ENCODE assay signal across 11 cellular contexts in genomic region chr2:28952806-28953190, GRCh38. TPM values are rescaled to one million over a fixed set of nuclear protein-coding genes. Genes with fewer than 3 reads are reported as not detected.
DNase-seq lines count a peak whose midpoint lies in the region; ATAC-seq and TF ChIP-seq lines count a peak whose summit lies in the region.
"Had no signal": no experiment of that assay in that cellular context is flagged by ENCODE, and none has a peak within 500 bp of the region (broad histone marks: within the 10 kb centered on the region; RNA-seq: fewer than 3 reads in every experiment).

No MANE protein-coding gene starts in this region.

- no peak for TF ChIP-seq POLR2A in stomach (IDR thresholded peaks at IDR 0.05)

- H3K36me3 Mint-ChIP-seq in activated naive CD4-positive, alpha-beta T cell treated with anti-CD3 and anti-CD28 coated beads, Interleukin-2, amount 50 U/mL, for 72 hours = peaks cover 0 to 16% of the 10 kb centered on the region in 2 donors

- H3K9me3 ChIP-seq in stomach = peaks cover 0 to 8% (median 0%) of the 10 kb centered on the region in 4 donors

- H3K27ac ChIP-seq in stomach = peak overlapping the region in 3 of 5 donors; percentile 63 to 69 (median 67)
- H3K27ac ChIP-seq: SJCRH30 had no signal

- WGBS in stomach, 5 donors = 34 to 48% (median 44%) methylated on average over 6 of the region's 6 CpGs

- peak; percentile 31 to 43 for ATAC-seq in activated naive CD4-positive, alpha-beta T cell treated with anti-CD3 and anti-CD28 coated beads, Interleukin-2, amount 50 U/mL, for 72 hours
- no peak for ATAC-seq in GM18870 (IDR thresholded peaks at IDR 0.05; ENCODE audit: unreplicated experiment)
- no peak for ATAC-seq in HG03432 (IDR thresholded peaks at IDR 0.05; ENCODE audit: unreplicated experiment)

- TF ChIP-seq EP300 in stomach (IDR thresholded peaks at IDR 0.05) = no peak

- intact Hi-C loops in stomach (cut with DNase I; ENCODE audit: low total_unique reads) = no loop called here

- no peak for DNase-seq in activated naive CD4-positive, alpha-beta T cell treated with anti-CD3 and anti-CD28 coated beads, Interleukin-2, amount 50 U/mL, for 72 hours (ENCODE audit: low spot score in 2 of 2)
- DNase-seq in activated naive CD4-positive, alpha-beta T cell treated with Interleukin-2 at 50 U/mL for 16 hours = no peak
- DNase-seq in OCI-M2 (lab: John Stamatoyannopoulos, UW; ENCODE audit: unreplicated experiment) (peak; percentile 41), epithelial cell of proximal tubule (ENCODE audit: low read depth) (no peak), stomach (no peak)
- DNase-seq in stimulated activated CD4-positive, alpha-beta T cell treated with anti-CD3 and anti-CD28 coated beads, Interleukin-2, amount 100 ng/mL, for 24 hours = no peak
- DNase-seq: foreskin melanocyte had no signal

- no peaks in the 10 kb centered on the region for H3K9me3 Mint-ChIP-seq in activated naive CD4-positive, alpha-beta T cell treated with anti-CD3 and anti-CD28 coated beads, Interleukin-2, amount 50 U/mL, for 72 hours
- H3K9me3 Mint-ChIP-seq: activated naive CD4-positive, alpha-beta T cell treated with anti-CD3 and anti-CD28 coated beads, Interleukin-2, amount 50 U/mL, for 24 hours had no signal

- TF ChIP-seq CTCF in epithelial cell of proximal tubule (conservative IDR thresholded peaks at IDR 0.05; ENCODE audit: low read depth, low read length) (peak; percentile 9), stomach (IDR thresholded peaks at IDR 0.05) (no peak)

- no peak overlapping the region for H3K4me3 ChIP-seq in epithelial cell of proximal tubule (ENCODE audit: low read depth, low read length)
- no peak overlapping the region for H3K4me3 ChIP-seq in stomach
- H3K4me3 ChIP-seq: SJCRH30 had no signal

- peaks cover 0 to 21% (median 19%) of the 10 kb centered on the region in 4 donors for H3K36me3 ChIP-seq in stomach

- no peaks in the 10 kb centered on the region for H3K27me3 ChIP-seq in stomach
- H3K27me3 ChIP-seq: SJCRH30 had no signal

- H3K4me1 ChIP-seq in stomach = peaks cover 4 to 30% (median 18%) of the 10 kb centered on the region in 4 donors
- H3K4me1 ChIP-seq: SJCRH30 had no signal

- H3K27ac Mint-ChIP-seq in activated naive CD4-positive, alpha-beta T cell treated with anti-CD3 and anti-CD28 coated beads, Interleukin-2, amount 50 U/mL, for 72 hours = no peak overlapping the region
- H3K27ac Mint-ChIP-seq: activated naive CD4-positive, alpha-beta T cell treated with anti-CD3 and anti-CD28 coated beads, Interleukin-2, amount 50 U/mL, for 24 hours had no signal

RNA-seq across cellular contexts. Expression of gene TOGARAM2, which starts 28.3 kb away (rescaled TPM):
- 1 to 10 TPM in 1 of 2 donors, under 1 TPM in 1; 0.36 to 4.3 TPM for total RNA-seq in activated naive CD4-positive, alpha-beta T cell treated with anti-CD3 and anti-CD28 coated beads, Interleukin-2, amount 50 U/mL, for 72 hours
- total RNA-seq in epithelial cell of proximal tubule (0.07 TPM in 1 of 2 replicates, not detected in the other), stomach (1 to 10 TPM in 2 of 5 donors, under 1 TPM in 2, not detected in 1; 0.43 to 3.5 (median 1.00) TPM)
- polyA plus RNA-seq in stomach = 1 to 10 TPM in 1 of 3 donors, under 1 TPM in 2; 0.56 to 1.2 (median 0.80) TPM

RNA-seq across cellular contexts. Expression of gene WDR43, which starts 58.3 kb away (rescaled TPM):
- 100 to 1,000 TPM in 1 of 2 donors, 10 to 100 TPM in 1; 64.1 to 102 TPM for total RNA-seq in activated naive CD4-positive, alpha-beta T cell treated with anti-CD3 and anti-CD28 coated beads, Interleukin-2, amount 50 U/mL, for 72 hours
- 52.2 and 80.2 TPM in 2 replicates for total RNA-seq in epithelial cell of proximal tubule
- total RNA-seq in stomach = 10 to 100 TPM; 18.5 to 73.2 (median 59.4) TPM
- polyA plus RNA-seq in stomach = 10 to 100 TPM in 2 of 3 donors, 1 to 10 TPM in 1; 9.7 to 13.9 (median 13.7) TPM

Comparison
In these comparisons a context has a peak if more than half of its experiments do, and no peak if none do; other contexts are left out.
1. ATAC-seq: peak in activated naive CD4-positive, alpha-beta T cell treated with anti-CD3 and anti-CD28 coated beads, Interleukin-2, amount 50 U/mL, for 72 hours (2 of 2); none in GM18870 (single experiment) and HG03432 (single experiment).